14 cellular contexts compared by ENCODE assay signal in the genomic region with DNA sequence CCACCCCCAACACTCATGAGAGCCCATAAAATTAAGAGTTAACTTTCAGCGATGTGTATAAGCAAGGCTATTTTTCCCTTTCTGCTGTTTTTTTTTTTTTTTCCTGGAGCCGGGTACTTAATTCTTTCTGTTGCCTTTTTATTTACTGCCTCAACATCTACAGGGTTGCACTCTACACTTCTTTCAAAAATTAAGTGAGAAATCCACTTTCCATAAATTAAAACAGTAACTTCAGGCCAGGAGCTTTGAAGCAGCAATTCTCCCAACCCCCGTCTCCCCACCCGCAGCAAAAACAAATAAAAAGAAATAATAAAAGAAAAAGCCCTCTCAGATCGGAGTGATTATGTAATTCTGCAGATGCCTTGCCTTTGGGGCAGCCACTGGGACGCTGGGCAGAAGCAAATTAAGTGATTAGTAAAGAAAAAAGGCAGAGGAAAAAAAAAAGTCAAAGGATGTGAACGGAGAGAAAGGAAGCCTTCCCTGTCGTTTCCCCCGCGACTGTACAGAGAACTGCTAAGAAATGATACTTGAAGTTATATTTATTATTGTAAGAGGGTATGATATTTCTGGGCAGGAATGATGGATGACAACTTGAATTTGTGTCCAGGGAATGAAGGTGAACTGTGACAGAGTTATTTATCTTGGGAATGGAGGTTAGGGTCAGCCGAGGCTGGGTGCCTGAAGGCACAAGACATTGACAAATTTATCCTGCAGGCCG.
DNase-seq lines count a peak whose midpoint lies in the region; ATAC-seq and TF ChIP-seq lines count a peak whose summit lies in the region.
"Had no signal": no experiment of that assay in that cellular context is flagged by ENCODE, and none has a peak within 500 bp of the region (broad histone marks: within the 10 kb centered on the region; RNA-seq: fewer than 3 reads in every experiment).

No MANE protein-coding gene starts in this region.

- H3K36me3 Mint-ChIP-seq in mesothelial cell of epicardium: peaks cover 6% of the 10 kb centered on the region
- peaks cover 6% of the 10 kb centered on the region for H3K36me3 Mint-ChIP-seq in type B pancreatic cell
- no peaks in the 10 kb centered on the region for H3K36me3 Mint-ChIP-seq in CD4-positive, alpha-beta T cell (ENCODE audit: low read depth)
- H3K36me3 Mint-ChIP-seq: activated CD8-positive, alpha-beta memory T cell treated with anti-CD3 and anti-CD28 coated beads, Interleukin-2, amount 10 ng/mL, durations not matched to agents 7 days and 5 days had no signal

- no peak for ATAC-seq in GM19328 (IDR thresholded peaks at IDR 0.05; ENCODE audit: unreplicated experiment)
- no peak for ATAC-seq in CD4-positive, alpha-beta T cell (ENCODE audit: poor library complexity)
- ATAC-seq: activated CD8-positive, alpha-beta memory T cell treated with anti-CD3 and anti-CD28 coated beads, Interleukin-2, amount 10 ng/mL, durations not matched to agents 7 days and 5 days; mucosa of descending colon had no signal

- H3K4me3 ChIP-seq in dorsolateral prefrontal cortex: peak overlapping the region in 43 of 59 donors; percentile 7 to 60 (median 43)
- H3K4me3 ChIP-seq: mucosa of descending colon had no signal

- H3K27me3 Mint-ChIP-seq in mesothelial cell of epicardium (ENCODE audit: low read depth) (peaks cover 32% of the 10 kb centered on the region), type B pancreatic cell (peaks cover 26% of the 10 kb centered on the region)
- H3K27me3 Mint-ChIP-seq in CD4-positive, alpha-beta T cell: peaks cover 9% of the 10 kb centered on the region
- H3K27me3 Mint-ChIP-seq: activated CD8-positive, alpha-beta memory T cell treated with anti-CD3 and anti-CD28 coated beads, Interleukin-2, amount 10 ng/mL, durations not matched to agents 7 days and 5 days had no signal

- POLR2A ChIA-PET in CD4-positive, alpha-beta T cell (lab: Charles Lee): no interaction called here

- H3K27ac Mint-ChIP-seq in mesothelial cell of epicardium (no peak overlapping the region), type B pancreatic cell (peak overlapping the region; percentile 52)
- H3K27ac Mint-ChIP-seq in CD4-positive, alpha-beta T cell: no peak overlapping the region
- H3K27ac Mint-ChIP-seq: activated CD8-positive, alpha-beta memory T cell treated with anti-CD3 and anti-CD28 coated beads, Interleukin-2, amount 10 ng/mL, durations not matched to agents 7 days and 5 days had no signal

- H3K4me1 Mint-ChIP-seq in mesothelial cell of epicardium: peaks cover 32% of the 10 kb centered on the region
- peaks cover 38% of the 10 kb centered on the region for H3K4me1 Mint-ChIP-seq in type B pancreatic cell (ENCODE audit: unreplicated experiment)
- H3K4me1 Mint-ChIP-seq in CD4-positive, alpha-beta T cell (ENCODE audit: low read depth): peaks cover 4% of the 10 kb centered on the region
- H3K4me1 Mint-ChIP-seq: activated CD8-positive, alpha-beta memory T cell treated with anti-CD3 and anti-CD28 coated beads, Interleukin-2, amount 10 ng/mL, durations not matched to agents 7 days and 5 days had no signal

- TF ChIP-seq CTCF in dorsolateral prefrontal cortex (IDR thresholded peaks at IDR 0.05 in 54 of 56, conservative IDR thresholded peaks at IDR 0.05 in 2 of 56; ENCODE audit: low read depth in 1 of 56, partially characterized antibody in 56 of 56) (no peak), mesothelial cell of epicardium (IDR thresholded peaks at IDR 0.05; ENCODE audit: unreplicated experiment) (no peak), type B pancreatic cell (conservative IDR thresholded peaks at IDR 0.05) (no peak)
- TF ChIP-seq CTCF in CD4-positive, alpha-beta T cell (IDR thresholded peaks at IDR 0.05): no peak

- peak overlapping the region; percentile 36 for H3K4me3 Mint-ChIP-seq in mesothelial cell of epicardium
- peak overlapping the region; percentile 65 for H3K4me3 Mint-ChIP-seq in type B pancreatic cell
- H3K4me3 Mint-ChIP-seq in CD4-positive, alpha-beta T cell: no peak overlapping the region
- H3K4me3 Mint-ChIP-seq: activated CD8-positive, alpha-beta memory T cell treated with anti-CD3 and anti-CD28 coated beads, Interleukin-2, amount 10 ng/mL, durations not matched to agents 7 days and 5 days had no signal

- intact Hi-C loops in dorsolateral prefrontal cortex (cut with DNase I): loop anchor here (5.0 to 10.0 kb wide), 3 partner anchors 108 to 638 kb away; no protein-coding TSS in a partner anchor
- intact Hi-C loops in CD4-positive, alpha-beta T cell (cut with DNase I, micrococcal nuclease): loop anchor here in 1 of 2 experiments (5.0 kb wide), 2 partner anchors 267 to 638 kb away; no protein-coding TSS in a partner anchor

- CTCF ChIA-PET in CD4-positive, alpha-beta T cell (lab: Charles Lee): no interaction called here

- DNase-seq in NCI-H526 treated with DMSO at 0.1 percent for 48 hours (lab: John Stamatoyannopoulos, UW): peak; percentile 45
- DNase-seq in dorsolateral prefrontal cortex: no peak
- DNase-seq in mesothelial cell of epicardium (ENCODE audit: low spot score in 2 of 2, unreplicated experiment in 2 of 2): no peak
- no peak for DNase-seq in type B pancreatic cell (ENCODE audit: extremely low spot score, unreplicated experiment)
- no peak for DNase-seq in NCI-H345 (lab: John Stamatoyannopoulos, UW)
- DNase-seq in CD4-positive, alpha-beta T cell: no peak
- DNase-seq: activated CD8-positive, alpha-beta memory T cell treated with anti-CD3 and anti-CD28 coated beads, Interleukin-2, amount 10 ng/mL, durations not matched to agents 7 days and 5 days; activated effector memory CD4-positive, alpha-beta T cell treated with anti-CD3 and anti-CD28 coated beads, Interleukin-2, amount 50 U/mL, for 16 hours; amniotic stem cell; Kasumi-1; occipital lobe; stimulated activated CD4-positive, alpha-beta T cell treated with anti-CD3 and anti-CD28 coated beads, Interleukin-4, amount 100 ng/mL, for 1 hour had no signal

- peak overlapping the region in 3 of 59 donors; percentile 12 to 22 (median 13) for H3K27ac ChIP-seq in dorsolateral prefrontal cortex
- H3K27ac ChIP-seq in CD4-positive, alpha-beta T cell (ENCODE audit: low read depth, low read length): no peak overlapping the region

- peaks cover 0 to 25% (median 0%) of the 10 kb centered on the region in 45 donors for H3K27me3 ChIP-seq in dorsolateral prefrontal cortex
- H3K27me3 ChIP-seq in CD4-positive, alpha-beta T cell (ENCODE audit: control insufficient read depth, insufficient read depth, low read length): no peaks in the 10 kb centered on the region

- H3K9me3 Mint-ChIP-seq in mesothelial cell of epicardium (peaks cover 12% of the 10 kb centered on the region), type B pancreatic cell (no peaks in the 10 kb centered on the region)
- no peaks in the 10 kb centered on the region for H3K9me3 Mint-ChIP-seq in CD4-positive, alpha-beta T cell

- no peaks in the 10 kb centered on the region for H3K9me3 ChIP-seq in CD4-positive, alpha-beta T cell (ENCODE audit: control insufficient read depth, low read length)
